Comparison of ENCODE assay signal across 11 cellular contexts in genomic region chr17:19175410-19175809, GRCh38. TPM values are rescaled to one million over a fixed set of nuclear protein-coding genes. Genes with fewer than 3 reads are reported as not detected.
A peak's percentile ranks its signal among the peaks of the same experiment; 100 is the strongest.
DNase-seq lines count a peak whose midpoint lies in the region; ATAC-seq and TF ChIP-seq lines count a peak whose summit lies in the region.
"Not testable (repeated sequence)": the region's sequence is repeated elsewhere in the genome, so short reads cannot be mapped to it uniquely, and the experiment has no call there.
"Had no signal": no experiment of that assay in that cellular context is flagged by ENCODE, and none has a peak within 500 bp of the region (broad histone marks: within the 10 kb centered on the region; RNA-seq: fewer than 3 reads in every experiment).

No MANE protein-coding gene starts in this region.

- peak; percentile 85 for ATAC-seq in GM18502 (IDR thresholded peaks at IDR 0.05; ENCODE audit: poor library complexity, unreplicated experiment)
- ATAC-seq in GM19397 (IDR thresholded peaks at IDR 0.05; ENCODE audit: unreplicated experiment) = peak; percentile 77
- peak; percentile 90 for ATAC-seq in HG02642 (IDR thresholded peaks at IDR 0.05; ENCODE audit: poor library complexity, unreplicated experiment)
- peak; percentile 87 for ATAC-seq in HG03432 (IDR thresholded peaks at IDR 0.05; ENCODE audit: unreplicated experiment)
- ATAC-seq in activated CD8-positive, alpha-beta T cell treated with anti-CD3 and anti-CD28 coated beads, Interleukin-2, amount 10 ng/mL, durations not matched to agents 7 days and 5 days = peak; percentile 96
- peak; percentile 96 for ATAC-seq in Right ventricle myocardium inferior
- ATAC-seq in naive B cell (ENCODE audit: low read depth in 2 of 2) = peak; percentile 98 to 99
- ATAC-seq in upper lobe of right lung = peak; percentile 97

- TF ChIP-seq CTCF in upper lobe of right lung (IDR thresholded peaks at IDR 0.05) = not testable (repeated sequence)

- H3K36me3 ChIP-seq in upper lobe of right lung = not testable (repeated sequence)

- not testable (repeated sequence) for H3K4me3 Mint-ChIP-seq in activated CD8-positive, alpha-beta T cell treated with anti-CD3 and anti-CD28 coated beads, Interleukin-2, amount 10 ng/mL, durations not matched to agents 7 days and 5 days; naive B cell

- DNase-seq in activated CD8-positive, alpha-beta T cell treated with anti-CD3 and anti-CD28 coated beads, Interleukin-2, amount 10 ng/mL, durations not matched to agents 7 days and 5 days; Right ventricle myocardium inferior (ENCODE audit: missing footprints); naive B cell; upper lobe of right lung: not testable (repeated sequence)

- H3K36me3 Mint-ChIP-seq in activated CD8-positive, alpha-beta T cell treated with anti-CD3 and anti-CD28 coated beads, Interleukin-2, amount 10 ng/mL, durations not matched to agents 7 days and 5 days (ENCODE audit: low read depth); naive B cell: not testable (repeated sequence)

- H3K27me3 ChIP-seq in upper lobe of right lung = not testable (repeated sequence)

- H3K27ac Mint-ChIP-seq in activated CD8-positive, alpha-beta T cell treated with anti-CD3 and anti-CD28 coated beads, Interleukin-2, amount 10 ng/mL, durations not matched to agents 7 days and 5 days; naive B cell: not testable (repeated sequence)

- intact Hi-C loops in Right ventricle myocardium inferior (cut with DNase I); upper lobe of right lung (cut with DNase I): not testable (repeated sequence)

- H3K9me3 ChIP-seq in upper lobe of right lung = not testable (repeated sequence)

- H3K9me3 Mint-ChIP-seq in activated CD8-positive, alpha-beta T cell treated with anti-CD3 and anti-CD28 coated beads, Interleukin-2, amount 10 ng/mL, durations not matched to agents 7 days and 5 days (ENCODE audit: insufficient read depth); naive B cell: not testable (repeated sequence)

- H3K4me3 ChIP-seq in upper lobe of right lung = not testable (repeated sequence)

- not testable (repeated sequence) for H3K4me1 ChIP-seq in upper lobe of right lung

- CTCF ChIA-PET in activated CD8-positive, alpha-beta T cell treated with anti-CD3 and anti-CD28 coated beads, Interleukin-2, amount 10 ng/mL, durations not matched to agents 7 days and 5 days (lab: Charles Lee) = not testable (repeated sequence)

- H3K4me1 Mint-ChIP-seq in activated CD8-positive, alpha-beta T cell treated with anti-CD3 and anti-CD28 coated beads, Interleukin-2, amount 10 ng/mL, durations not matched to agents 7 days and 5 days (ENCODE audit: low read depth); naive B cell: not testable (repeated sequence)

- not testable (repeated sequence) for H3K27ac ChIP-seq in upper lobe of right lung

- H3K27me3 Mint-ChIP-seq in activated CD8-positive, alpha-beta T cell treated with anti-CD3 and anti-CD28 coated beads, Interleukin-2, amount 10 ng/mL, durations not matched to agents 7 days and 5 days (ENCODE audit: low read depth); naive B cell: not testable (repeated sequence)

- POLR2A ChIA-PET in activated CD8-positive, alpha-beta T cell treated with anti-CD3 and anti-CD28 coated beads, Interleukin-2, amount 10 ng/mL, durations not matched to agents 7 days and 5 days (lab: Charles Lee) = not testable (repeated sequence)

RNA-seq across cellular contexts. Expression of gene GRAPL, which starts 48.0 kb away (rescaled TPM):
- 10 to 100 TPM; 13.6 to 16.8 TPM for total RNA-seq in activated CD8-positive, alpha-beta T cell treated with anti-CD3 and anti-CD28 coated beads, Interleukin-2, amount 10 ng/mL, durations not matched to agents 7 days and 5 days
- 1.2 TPM for total RNA-seq in Right ventricle myocardium inferior
- polyA plus RNA-seq in naive B cell (ENCODE audit: low read depth in 6 of 6) = 1 to 10 TPM in 5 of 6 donors, not detected in 1; 3.5 to 7.2 (median 4.4) TPM
- 16.6 TPM for total RNA-seq in upper lobe of right lung
- total RNA-seq: smooth muscle cell had no signal
- polyA plus RNA-seq: cardiac muscle cell, keratinocyte, smooth muscle cell had no signal
